10 cellular contexts compared by ENCODE assay signal in the genomic region with DNA sequence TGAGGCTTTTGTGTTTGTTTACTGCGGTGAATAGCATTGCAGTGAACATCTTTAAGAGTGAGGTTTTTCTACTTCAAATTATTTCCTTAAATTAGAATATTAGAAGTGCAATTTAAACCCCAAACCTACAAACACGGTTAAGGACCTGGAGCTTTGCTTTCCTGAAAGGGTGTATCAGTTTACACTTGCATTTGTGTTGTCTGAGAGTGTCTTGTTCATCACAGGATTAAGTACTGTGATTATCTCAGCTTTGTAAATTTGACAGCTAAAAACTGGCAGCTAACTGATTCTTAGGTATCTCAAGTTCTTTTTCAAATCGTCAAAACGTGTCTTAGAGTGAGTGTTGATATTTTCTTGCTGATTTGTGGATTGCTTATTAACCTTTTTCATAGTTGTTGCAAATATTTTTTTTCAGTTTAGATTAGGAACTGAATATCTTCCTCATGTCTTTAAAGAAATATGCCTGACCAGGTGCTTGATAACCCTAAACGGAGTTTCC.
DNase-seq lines count a peak whose midpoint lies in the region; ATAC-seq and FAIRE-seq lines count a peak whose summit lies in the region.
"Had no signal": no experiment of that assay in that cellular context is flagged by ENCODE, and none has a peak within 500 bp of the region (broad histone marks: within the 10 kb centered on the region; RNA-seq: fewer than 3 reads in every experiment).

No MANE protein-coding gene starts in this region.

- peaks cover 0 to 4% of the 10 kb centered on the region in 2 donors for H3K36me3 ChIP-seq in stomach smooth muscle (ENCODE audit: control insufficient read depth in 2 of 2, insufficient read depth in 2 of 2, low read length in 2 of 2)

- no peaks in the 10 kb centered on the region for H3K27me3 ChIP-seq in stomach smooth muscle (ENCODE audit: control insufficient read depth in 1 of 2, insufficient read depth in 2 of 2, low read length in 2 of 2)

- FAIRE-seq in islet of Langerhans (lab: Jason Lieb, UNC), result peak; percentile 90

- H3K4me1 ChIP-seq in stomach smooth muscle (ENCODE audit: control insufficient read depth, insufficient read depth, low read length), result peaks cover 27% of the 10 kb centered on the region

- no peak overlapping the region for H3K9ac ChIP-seq in stomach smooth muscle (ENCODE audit: low read length in 2 of 2)

- ATAC-seq in HG03342 (IDR thresholded peaks at IDR 0.05; ENCODE audit: unreplicated experiment), result no peak

- peak overlapping the region; percentile 55 for H3K27ac ChIP-seq in stomach smooth muscle (ENCODE audit: low read length)

- no peaks in the 10 kb centered on the region for H3K9me3 ChIP-seq in stomach smooth muscle (ENCODE audit: control insufficient read depth in 2 of 2, low read length in 2 of 2)

- no peak overlapping the region for H3K4me3 ChIP-seq in stomach smooth muscle (ENCODE audit: low read length in 2 of 2)

- DNase-seq in NCI-H2196 (lab: John Stamatoyannopoulos, UW; ENCODE audit: unreplicated experiment) (peak; percentile 31), NCI-H2196 treated with DMSO at 0.1 percent for 48 hours (lab: John Stamatoyannopoulos, UW; ENCODE audit: unreplicated experiment) (no peak), NCI-H748 (lab: John Stamatoyannopoulos, UW; ENCODE audit: unreplicated experiment) (peak; percentile 67), OCI-M1 (lab: John Stamatoyannopoulos, UW) (no peak), iPS-NIHi7 (ENCODE audit: extremely low spot score) (no peak)
- DNase-seq: GF-D8, SW 1271 had no signal

Comparison
In these comparisons a context has a peak if more than half of its experiments do, and no peak if none do; other contexts are left out.
1. DNase-seq: peak in NCI-H2196 (single experiment) and NCI-H748 (single experiment); none in NCI-H2196 treated with DMSO at 0.1 percent for 48 hours (single experiment), OCI-M1 (single experiment) and iPS-NIHi7 (single experiment).